Comparison of ENCODE assay signal across 19 cellular contexts in genomic region chr12:59164226-59164625, GRCh38.
"Had no signal": no experiment of that assay in that cellular context is flagged by ENCODE, and none has a peak within 500 bp of the region (broad histone marks: within the 10 kb centered on the region; RNA-seq: fewer than 3 reads in every experiment).

No MANE protein-coding gene starts in this region.

- H3K4me1 ChIP-seq: esophagus muscularis mucosa, left lung, thyroid gland had no signal

- H3K27me3 ChIP-seq: esophagus muscularis mucosa, left lung, thyroid gland had no signal

- H3K27ac ChIP-seq: esophagus muscularis mucosa, left lung, thyroid gland had no signal

- DNase-seq: activated CD4-positive, alpha-beta T cell treated with anti-CD3 and anti-CD28 coated beads, Interleukin-2, amount 10 ng/mL, durations not matched to agents 7 days and 5 days; activated CD8-positive, alpha-beta memory T cell treated with anti-CD3 and anti-CD28 coated beads, Interleukin-2, amount 50 U/mL, for 4 hours; activated naive CD4-positive, alpha-beta T cell treated with anti-CD3 and anti-CD28 coated beads for 36 hours; activated T-cell treated with anti-CD3 and anti-CD28 coated beads, Interleukin-2, amount 50 U/mL, for 4 hours; aorta; effector CD8-positive, alpha-beta T cell; foreskin fibroblast; hippocampal formation; left lung; midbrain; nephron progenitor cell; occipital lobe; stimulated activated CD4-positive, alpha-beta T cell treated with anti-CD3 and anti-CD28 coated beads, Interleukin-12 subunit alpha, Interleukin-12 subunit beta, amount 100 ng/mL, for 4 hours; stimulated activated CD4-positive, alpha-beta T cell treated with anti-CD3 and anti-CD28 coated beads, Interleukin-1b, Interleukin-23, amount 100 ng/mL, for 48 hours; stimulated activated naive CD4-positive, alpha-beta T cell treated with Interleukin-2 at 50 U/mL for 16 hours; T-helper 1 cell; T-helper 9 cell; thyroid gland had no signal

- H3K36me3 ChIP-seq: esophagus muscularis mucosa, left lung, thyroid gland had no signal

- H3K9me3 ChIP-seq: esophagus muscularis mucosa, left lung, thyroid gland had no signal

- H3K4me3 ChIP-seq: esophagus muscularis mucosa, left lung, thyroid gland had no signal

- ATAC-seq: activated T-cell treated with anti-CD3 and anti-CD28 coated beads, Interleukin-2, amount 50 U/mL, for 4 hours; left lung had no signal
